Comparison of ENCODE assay signal across 30 cellular contexts in genomic region chr5:71734141-71734540, GRCh38.
"Had no signal": no experiment of that assay in that cellular context is flagged by ENCODE, and none has a peak within 500 bp of the region (broad histone marks: within the 10 kb centered on the region; RNA-seq: fewer than 3 reads in every experiment).

No MANE protein-coding gene starts in this region.

- H3K9me3 ChIP-seq: SJCRH30 had no signal

- H3K4me1 ChIP-seq: SJCRH30 had no signal

- H3K27ac ChIP-seq: brain microvascular endothelial cell, PC-9, RWPE1, SJCRH30, SK-N-MC, WERI-Rb-1 had no signal

- ATAC-seq: activated CD8-positive, alpha-beta T cell treated with anti-CD3 and anti-CD28 coated beads for 36 hours; activated T-cell treated with anti-CD3 and anti-CD28 coated beads, Interleukin-2, amount 50 U/mL, for 72 hours; activated T-helper 17 cell treated with anti-CD3 and anti-CD28 coated beads, Interleukin-2, amount 50 U/mL, for 72 hours; Right ventricle myocardium inferior had no signal

- H3K36me3 ChIP-seq: brain microvascular endothelial cell, SJCRH30, WERI-Rb-1 had no signal

- H3K4me3 ChIP-seq: PC-9, SJCRH30, SK-N-MC had no signal

- DNase-seq: activated CD4-positive, alpha-beta T cell treated with anti-CD3 and anti-CD28 coated beads for 1 hour; activated CD4-positive, alpha-beta T cell treated with anti-CD3 and anti-CD28 coated beads, Interleukin-2, amount 10 ng/mL, durations not matched to agents 24 days and 14 days; activated CD4-positive, alpha-beta T cell treated with anti-CD3 and anti-CD28 coated beads, Interleukin-2, amount 50 U/mL, for 4 hours; activated CD4-positive, CD25-positive, alpha-beta regulatory T cell; activated CD8-positive, alpha-beta T cell treated with anti-CD3 and anti-CD28 coated beads for 36 hours; activated effector memory CD4-positive, alpha-beta T cell treated with anti-CD3 and anti-CD28 coated beads, Interleukin-2, amount 50 U/mL, for 16 hours; activated naive CD4-positive, alpha-beta T cell; activated naive CD4-positive, alpha-beta T cell treated with anti-CD3 and anti-CD28 coated beads, Interleukin-2, amount 50 U/mL, for 16 hours; activated naive CD8-positive, alpha-beta T cell treated with anti-CD3 and anti-CD28 coated beads for 36 hours; activated T-cell treated with anti-CD3 and anti-CD28 coated beads, Interleukin-2, amount 50 U/mL, for 1 hour; activated T-cell treated with anti-CD3 and anti-CD28 coated beads, Interleukin-2, amount 50 U/mL, for 72 hours; amniotic stem cell; aorta; brain microvascular endothelial cell; central memory CD4-positive, alpha-beta T cell; KG1; NCI-H1092 treated with DMSO at 0.1 percent for 48 hours; NCI-H1417; NCI-H2081; NCI-H2171 treated with DMSO at 0.1 percent for 48 hours; NCI-H2227 treated with DMSO at 0.1 percent for 48 hours; NCI-H524 treated with DMSO at 0.1 percent for 48 hours; PC-9; SJCRH30; T1000; WERI-Rb-1 had no signal
